Comparison of ENCODE assay signal across 18 cellular contexts in genomic region chr21:26412831-26413329, GRCh38.
DNase-seq lines count a peak whose midpoint lies in the region; ATAC-seq and TF ChIP-seq lines count a peak whose summit lies in the region.
"Had no signal": no experiment of that assay in that cellular context is flagged by ENCODE, and none has a peak within 500 bp of the region (broad histone marks: within the 10 kb centered on the region; RNA-seq: fewer than 3 reads in every experiment).

No MANE protein-coding gene starts in this region.

- no peaks in the 10 kb centered on the region for H3F3A ChIP-seq in GM23338 (replicated peaks; ENCODE audit: low read depth)

- no peaks in the 10 kb centered on the region for H3K27me3 ChIP-seq in GM23338 (ENCODE audit: insufficient read depth)
- H3K27me3 ChIP-seq: BLaER1 had no signal

- H2AFZ ChIP-seq in GM23338: no peak overlapping the region

- ATAC-seq in GM23338: peak; percentile 75
- no peak for ATAC-seq in Right ventricle myocardium inferior
- ATAC-seq: GM12878 had no signal

- no peaks in the 10 kb centered on the region for H3K36me3 Mint-ChIP-seq in GM23338 (ENCODE audit: low read depth)
- no peaks in the 10 kb centered on the region for H3K36me3 Mint-ChIP-seq in brain
- no peaks in the 10 kb centered on the region for H3K36me3 Mint-ChIP-seq in neural crest cell (ENCODE audit: low read depth)
- peaks cover 1% of the 10 kb centered on the region for H3K36me3 Mint-ChIP-seq in progenitor cell of endocrine pancreas (ENCODE audit: insufficient read depth)
- H3K36me3 Mint-ChIP-seq: CD14-positive monocyte; CD4-positive, alpha-beta memory T cell had no signal

- TF ChIP-seq CTCF in GM23338 (conservative IDR thresholded peaks at IDR 0.05; ENCODE audit: low read depth in 2 of 2) (no peak), brain (conservative IDR thresholded peaks at IDR 0.05) (no peak), neural crest cell (conservative IDR thresholded peaks at IDR 0.05) (no peak), progenitor cell of endocrine pancreas (IDR thresholded peaks at IDR 0.05; ENCODE audit: unreplicated experiment) (no peak)

- H3K9me2 ChIP-seq in GM23338 (ENCODE audit: insufficient read depth): 0 out of 2 replicates have a peak, but pooled peaks cover 7% of the 10 kb centered on the region

- no peak overlapping the region for H3K4me3 Mint-ChIP-seq in GM23338
- peak overlapping the region in 3 of 5 experiments; percentile 13 to 63 (median 51) for H3K4me3 Mint-ChIP-seq in brain
- no peak overlapping the region for H3K4me3 Mint-ChIP-seq in neural crest cell
- no peak overlapping the region for H3K4me3 Mint-ChIP-seq in progenitor cell of endocrine pancreas (ENCODE audit: low read depth)
- H3K4me3 Mint-ChIP-seq: CD14-positive monocyte; CD4-positive, alpha-beta memory T cell had no signal

- H3K4me1 ChIP-seq in GM23338 (ENCODE audit: insufficient read depth): no peaks in the 10 kb centered on the region
- H3K4me1 ChIP-seq: BLaER1 had no signal

- H3K36me3 ChIP-seq in GM23338 (ENCODE audit: insufficient read depth): no peaks in the 10 kb centered on the region
- H3K36me3 ChIP-seq: BLaER1 had no signal

- DNase-seq in GM23338 (ENCODE audit: low spot score): no peak
- DNase-seq in neural crest cell (ENCODE audit: low read depth, low spot score): no peak
- no peak for DNase-seq in progenitor cell of endocrine pancreas (ENCODE audit: low spot score, unreplicated experiment)
- no peak for DNase-seq in DMS 273 (lab: John Stamatoyannopoulos, UW; ENCODE audit: unreplicated experiment)
- DNase-seq in 8988T: no peak
- DNase-seq in Right ventricle myocardium inferior (ENCODE audit: missing footprints): no peak
- no peak for DNase-seq in SW480 (ENCODE audit: low spot score)
- DNase-seq: CD4-positive, alpha-beta memory T cell; DMS53; DND-41; EL; HCEC 1CT had no signal

- H3K4me1 Mint-ChIP-seq in GM23338: peaks cover 3% of the 10 kb centered on the region; the same call in 1 of the 3 replicates
- H3K4me1 Mint-ChIP-seq in brain: peaks cover 41% of the 10 kb centered on the region
- H3K4me1 Mint-ChIP-seq in neural crest cell: peaks cover 22% of the 10 kb centered on the region
- H3K4me1 Mint-ChIP-seq in progenitor cell of endocrine pancreas (ENCODE audit: low read depth): peaks cover 9% of the 10 kb centered on the region
- H3K4me1 Mint-ChIP-seq: CD14-positive monocyte; CD4-positive, alpha-beta memory T cell had no signal

- H3K27ac ChIP-seq in GM23338 (ENCODE audit: low read depth): no peak overlapping the region
- H3K27ac ChIP-seq: 22Rv1, BLaER1, HL-60 had no signal

- no peak overlapping the region for H3K4me2 ChIP-seq in GM23338
- H3K4me2 ChIP-seq: BLaER1 had no signal

- intact Hi-C loops in Right ventricle myocardium inferior (cut with DNase I): no loop called here

- no peak overlapping the region for H3K27ac Mint-ChIP-seq in GM23338
- H3K27ac Mint-ChIP-seq in brain: peak overlapping the region in 4 of 5 experiments; percentile 65 to 88 (median 82)
- peak overlapping the region; percentile 3 for H3K27ac Mint-ChIP-seq in neural crest cell (ENCODE audit: unreplicated experiment)
- peak overlapping the region; percentile 54 for H3K27ac Mint-ChIP-seq in progenitor cell of endocrine pancreas
- H3K27ac Mint-ChIP-seq: CD14-positive monocyte; CD4-positive, alpha-beta memory T cell had no signal

- H3K79me2 ChIP-seq in GM23338 (replicated peaks; ENCODE audit: insufficient read depth): no peaks in the 10 kb centered on the region

- H3K27me3 Mint-ChIP-seq in GM23338 (ENCODE audit: insufficient read depth, low read depth, poor library complexity) (no peaks in the 10 kb centered on the region), brain (no peaks in the 10 kb centered on the region), neural crest cell (ENCODE audit: low read depth) (no peaks in the 10 kb centered on the region), progenitor cell of endocrine pancreas (no peaks in the 10 kb centered on the region)

- H3K4me3 ChIP-seq in GM23338: no peak overlapping the region
- H3K4me3 ChIP-seq: BLaER1, GM12878 had no signal

- H4K20me1 ChIP-seq in GM23338 (replicated peaks; ENCODE audit: insufficient read depth): no peaks in the 10 kb centered on the region
- H4K20me1 ChIP-seq: BLaER1 had no signal

- H3K9me3 Mint-ChIP-seq in GM23338 (no peaks in the 10 kb centered on the region; the same call in 2 of the 3 replicates), brain (no peaks in the 10 kb centered on the region), neural crest cell (no peaks in the 10 kb centered on the region), progenitor cell of endocrine pancreas (ENCODE audit: low read depth) (peaks cover 3% of the 10 kb centered on the region)

TF ChIP-seq in GM23338, 12 proteins besides CTCF, POLR2A, EP300 and RAD21:
- TF ChIP-seq JUNB (IDR thresholded peaks at IDR 0.05; ENCODE audit: unreplicated experiment): no peak
- no peak for TF ChIP-seq NANOG (IDR thresholded peaks at IDR 0.05; ENCODE audit: borderline replicate concordance)
- TF ChIP-seq ETS1 (IDR thresholded peaks at IDR 0.05): no peak
- TF ChIP-seq EZH2phosphoT487 (IDR thresholded peaks at IDR 0.05; ENCODE audit: unreplicated experiment): no peak
- no peak for TF ChIP-seq ZNF462 (CRISPR knock-in tag; IDR thresholded peaks at IDR 0.05)
- TF ChIP-seq ZNF331 (CRISPR knock-in tag; IDR thresholded peaks at IDR 0.05; ENCODE audit: low read depth): no peak
- no peak for TF ChIP-seq EZH2 (IDR thresholded peaks at IDR 0.05; ENCODE audit: low read depth, unreplicated experiment)
- TF ChIP-seq CREB1 (CRISPR knock-in tag; IDR thresholded peaks at IDR 0.05; ENCODE audit: low read depth): no peak

Comparison
In these comparisons a context has a peak if more than half of its experiments do, and no peak if none do; other contexts are left out.
1. H3K4me3 Mint-ChIP-seq: peak in brain (3 of 5); none in GM23338 (single experiment), neural crest cell (single experiment) and progenitor cell of endocrine pancreas (single experiment).